In genomic region chr1:11856698-11857097, GRCh38 we compare ENCODE assay signal across 37 cellular contexts. TPM values are rescaled to one million over a fixed set of nuclear protein-coding genes. Genes with fewer than 3 reads are reported as not detected.
"Had no signal": no experiment of that assay in that cellular context is flagged by ENCODE, and none has a peak within 500 bp of the region (broad histone marks: within the 10 kb centered on the region; RNA-seq: fewer than 3 reads in every experiment).

No MANE protein-coding gene starts in this region.

- ATAC-seq: esophagus mucosa; gastrocnemius medialis; left lobe of liver; mucosa of descending colon; natural killer cell treated with Interleukin-12 subunit alpha and Interleukin-12 subunit beta and Interleukin-15 and Interleukin-18, amount 100 ng/mL, for 72 hours; pancreas; stimulated activated effector memory CD8-positive, alpha-beta T cell treated with anti-CD3 and anti-CD28 coated beads, Interleukin-12 subunit alpha, Interleukin-12 subunit beta, amount 100 ng/mL, for 72 hours had no signal

- H3K36me3 ChIP-seq: gastrocnemius medialis, heart left ventricle, neutrophil, pancreas, sigmoid colon, stomach, thyroid gland, vagina had no signal

- H3K27ac Mint-ChIP-seq: memory B cell; mesothelial cell of epicardium; naive B cell; natural killer cell treated with Interleukin-12 subunit alpha and Interleukin-12 subunit beta and Interleukin-15 and Interleukin-18, amount 100 ng/mL, for 72 hours; stimulated activated effector memory CD8-positive, alpha-beta T cell treated with anti-CD3 and anti-CD28 coated beads, Interleukin-12 subunit alpha, Interleukin-12 subunit beta, amount 100 ng/mL, for 72 hours had no signal

- H3K9me3 ChIP-seq: gastrocnemius medialis, heart left ventricle, mucosa of descending colon, neutrophil, pancreas, sigmoid colon, stomach, thyroid gland, vagina had no signal

- H3K4me1 Mint-ChIP-seq: memory B cell; naive B cell; stimulated activated effector memory CD8-positive, alpha-beta T cell treated with anti-CD3 and anti-CD28 coated beads, Interleukin-12 subunit alpha, Interleukin-12 subunit beta, amount 100 ng/mL, for 72 hours had no signal

- H3K27me3 ChIP-seq: vagina had no signal

- H3K4me1 ChIP-seq: gastrocnemius medialis, pancreas, thyroid gland, vagina had no signal

- H3K4me3 Mint-ChIP-seq: memory B cell; mesothelial cell of epicardium; naive B cell; natural killer cell treated with Interleukin-12 subunit alpha and Interleukin-12 subunit beta and Interleukin-15 and Interleukin-18, amount 100 ng/mL, for 72 hours; neural crest cell; stimulated activated effector memory CD8-positive, alpha-beta T cell treated with anti-CD3 and anti-CD28 coated beads, Interleukin-12 subunit alpha, Interleukin-12 subunit beta, amount 100 ng/mL, for 72 hours had no signal

- H3K36me3 Mint-ChIP-seq: memory B cell; mesothelial cell of epicardium; naive B cell; natural killer cell treated with Interleukin-12 subunit alpha and Interleukin-12 subunit beta and Interleukin-15 and Interleukin-18, amount 100 ng/mL, for 72 hours; stimulated activated effector memory CD8-positive, alpha-beta T cell treated with anti-CD3 and anti-CD28 coated beads, Interleukin-12 subunit alpha, Interleukin-12 subunit beta, amount 100 ng/mL, for 72 hours had no signal

- H3K4me3 ChIP-seq: dorsolateral prefrontal cortex, gastrocnemius medialis, hepatocyte, lung, mucosa of descending colon, pancreas, sigmoid colon, stomach, thyroid gland, vagina had no signal

- DNase-seq: dorsolateral prefrontal cortex; effector CD4-positive, alpha-beta T cell; foreskin fibroblast; gastrocnemius medialis; heart left ventricle; kidney; mucosa of descending colon; naive B cell; pancreas; retina; sigmoid colon; stimulated activated CD4-positive, alpha-beta T cell treated with anti-CD3 and anti-CD28 coated beads, Interleukin-2, amount 100 ng/mL, for 24 hours; stimulated activated CD4-positive, alpha-beta T cell treated with anti-CD3 and anti-CD28 coated beads, Interleukin-4, amount 100 ng/mL, for 24 hours; stimulated activated naive CD4-positive, alpha-beta T cell treated with Interleukin-2 at 50 U/mL for 16 hours; stomach; thyroid gland; trophoblast cell had no signal

- H3K27ac ChIP-seq: dorsolateral prefrontal cortex, epithelial cell of prostate, gastrocnemius medialis, hepatocyte, neutrophil, pancreas, sigmoid colon, stomach, thyroid gland, vagina had no signal

- H3K9me3 Mint-ChIP-seq: memory B cell; mesothelial cell of epicardium; natural killer cell treated with Interleukin-12 subunit alpha and Interleukin-12 subunit beta and Interleukin-15 and Interleukin-18, amount 100 ng/mL, for 72 hours; neural crest cell; stimulated activated effector memory CD8-positive, alpha-beta T cell treated with anti-CD3 and anti-CD28 coated beads, Interleukin-12 subunit alpha, Interleukin-12 subunit beta, amount 100 ng/mL, for 72 hours had no signal

RNA-seq across cellular contexts. Expression of gene NPPB, which starts 2.0 kb away (rescaled TPM):
- total RNA-seq: esophagus mucosa; gastrocnemius medialis; kidney; left lobe of liver; liver; mucosa of descending colon; natural killer cell treated with Interleukin-12 subunit alpha and Interleukin-12 subunit beta and Interleukin-15 and Interleukin-18, amount 100 ng/mL, for 72 hours; neural crest cell; omental fat pad; posterior vena cava; pulmonary artery endothelial cell; sigmoid colon; subcutaneous adipose tissue; temporal lobe; thyroid gland; ureter; vagina had no signal
- polyA plus RNA-seq: liver had no signal

RNA-seq across cellular contexts. Expression of gene NPPA, which starts 9.1 kb away (rescaled TPM):
- total RNA-seq: esophagus mucosa; glomerular endothelial cell; hepatocyte; left lobe of liver; liver; mesothelial cell of epicardium; natural killer cell treated with Interleukin-12 subunit alpha and Interleukin-12 subunit beta and Interleukin-15 and Interleukin-18, amount 100 ng/mL, for 72 hours; neural crest cell; omental fat pad; pulmonary artery endothelial cell; sigmoid colon; subcutaneous adipose tissue; thyroid gland; ureter; vagina had no signal
